1 cellular context compared by ENCODE assay signal in the genomic region with DNA sequence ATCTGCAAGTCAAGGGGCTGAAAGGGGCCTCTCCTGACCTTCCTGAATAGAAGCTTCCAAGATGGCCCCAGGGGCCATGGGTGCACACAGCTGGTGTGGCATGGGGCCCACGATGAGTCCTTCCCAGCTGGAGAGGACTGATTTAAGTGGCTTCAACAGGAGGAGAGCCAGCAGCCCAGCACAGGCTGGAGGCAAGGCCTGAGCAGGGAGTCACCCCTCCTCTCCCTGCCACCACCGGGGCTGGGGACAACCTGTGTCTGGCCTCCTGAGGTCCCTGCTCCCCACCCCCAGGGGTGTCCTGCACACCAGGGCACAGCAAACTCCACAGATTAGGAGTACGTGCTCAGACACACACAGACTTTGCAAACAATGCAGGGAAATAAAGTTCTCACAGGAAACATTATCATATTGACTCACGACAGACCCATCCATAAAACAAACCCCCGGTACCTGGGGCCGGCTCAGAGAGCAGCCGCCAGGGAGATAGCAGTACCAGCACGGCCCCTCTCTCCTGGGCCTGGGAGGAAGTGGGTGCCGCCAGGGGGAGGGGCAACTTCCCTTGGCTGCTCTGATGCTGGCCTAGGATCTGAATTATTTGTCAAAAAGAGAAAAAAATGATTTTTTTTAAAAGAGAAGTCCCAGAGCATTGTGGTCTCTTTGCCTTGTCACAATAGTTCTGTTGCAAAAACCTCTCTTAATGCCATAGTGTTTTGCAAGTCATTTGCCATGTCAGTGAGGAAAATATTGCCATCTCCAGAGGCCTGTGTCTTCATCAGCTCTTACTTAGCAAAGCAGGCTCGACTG.
TF ChIP-seq lines count a peak whose summit lies in the region.

No MANE protein-coding gene starts in this region.

TF ChIP-seq in HepG2, 621 proteins besides CTCF, POLR2A, EP300 and RAD21 (continued from another document and continues in another):
- TF ChIP-seq, protein P1, sequence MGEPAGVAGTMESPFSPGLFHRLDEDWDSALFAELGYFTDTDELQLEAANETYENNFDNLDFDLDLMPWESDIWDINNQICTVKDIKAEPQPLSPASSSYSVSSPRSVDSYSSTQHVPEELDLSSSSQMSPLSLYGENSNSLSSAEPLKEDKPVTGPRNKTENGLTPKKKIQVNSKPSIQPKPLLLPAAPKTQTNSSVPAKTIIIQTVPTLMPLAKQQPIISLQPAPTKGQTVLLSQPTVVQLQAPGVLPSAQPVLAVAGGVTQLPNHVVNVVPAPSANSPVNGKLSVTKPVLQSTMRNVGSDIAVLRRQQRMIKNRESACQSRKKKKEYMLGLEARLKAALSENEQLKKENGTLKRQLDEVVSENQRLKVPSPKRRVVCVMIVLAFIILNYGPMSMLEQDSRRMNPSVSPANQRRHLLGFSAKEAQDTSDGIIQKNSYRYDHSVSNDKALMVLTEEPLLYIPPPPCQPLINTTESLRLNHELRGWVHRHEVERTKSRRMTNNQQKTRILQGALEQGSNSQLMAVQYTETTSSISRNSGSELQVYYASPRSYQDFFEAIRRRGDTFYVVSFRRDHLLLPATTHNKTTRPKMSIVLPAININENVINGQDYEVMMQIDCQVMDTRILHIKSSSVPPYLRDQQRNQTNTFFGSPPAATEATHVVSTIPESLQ (CRISPR knock-in tag; conservative IDR thresholded peaks at IDR 0.05), result no peak
- TF ChIP-seq ZMYM3 (CRISPR knock-in tag; IDR thresholded peaks at IDR 0.05) (peak; percentile 80), NR2F1 (CRISPR knock-in tag; IDR thresholded peaks at IDR 0.05) (no peak), KDM5B (CRISPR knock-in tag; IDR thresholded peaks at IDR 0.05; ENCODE audit: borderline replicate concordance) (peak; percentile 56; the same call in 1 of the 2 replicates), ATF7-NPFF (CRISPR knock-in tag; IDR thresholded peaks at IDR 0.05; ENCODE audit: low read depth) (no peak; the same call in 1 of the 2 replicates), ZNF746 (CRISPR knock-in tag; IDR thresholded peaks at IDR 0.05) (peak; percentile 74; the same call in 1 of the 2 replicates), ZBTB38 (CRISPR knock-in tag; IDR thresholded peaks at IDR 0.05) (peak; percentile 89), ZNF580 (CRISPR knock-in tag; IDR thresholded peaks at IDR 0.05; ENCODE audit: borderline replicate concordance, low read depth) (peak; percentile 57; the same call in 1 of the 2 replicates), PPARG (CRISPR knock-in tag; conservative IDR thresholded peaks at IDR 0.05) (no peak), BORCS8-MEF2B (CRISPR knock-in tag; IDR thresholded peaks at IDR 0.05) (no peak), RXRB (CRISPR knock-in tag; IDR thresholded peaks at IDR 0.05; ENCODE audit: borderline replicate concordance) (peak; percentile 87), THRA (CRISPR knock-in tag; IDR thresholded peaks at IDR 0.05; ENCODE audit: borderline replicate concordance) (peak; percentile 19; the same call in 1 of the 2 replicates), ZNF292 (CRISPR knock-in tag; IDR thresholded peaks at IDR 0.05; ENCODE audit: borderline replicate concordance, low read depth) (peak; percentile 95), FOXP1 (IDR thresholded peaks at IDR 0.05) (no peak), FOXP1 (CRISPR knock-in tag; IDR thresholded peaks at IDR 0.05) (peak; percentile 64; the same call in 1 of the 2 replicates), TEAD2 (CRISPR knock-in tag; IDR thresholded peaks at IDR 0.05) (no peak), SP5 (CRISPR knock-in tag; IDR thresholded peaks at IDR 0.05; ENCODE audit: borderline replicate concordance, low read depth) (no peak; the same call in 1 of the 2 replicates), HDAC2 (CRISPR knock-in tag; IDR thresholded peaks at IDR 0.05) (peak; percentile 62), NR2F6 (IDR thresholded peaks at IDR 0.05) (no peak), NR2F6 (CRISPR knock-in tag; IDR thresholded peaks at IDR 0.05) (peak; percentile 69), BRD4 (CRISPR knock-in tag; IDR thresholded peaks at IDR 0.05) (peak; percentile 68; the same call in 1 of the 2 replicates), FOXK1 (CRISPR knock-in tag; IDR thresholded peaks at IDR 0.05; ENCODE audit: borderline replicate concordance, low read depth) (0 out of 2 replicates have a peak, but pooled peaks have one; percentile 9), ZNF331 (CRISPR knock-in tag; IDR thresholded peaks at IDR 0.05) (0 out of 2 replicates have a peak, but pooled peaks have one; percentile 8), ZNF503 (CRISPR knock-in tag; IDR thresholded peaks at IDR 0.05) (no peak; the same call in 1 of the 2 replicates), WIZ (CRISPR knock-in tag; IDR thresholded peaks at IDR 0.05) (0 out of 2 replicates have a peak, but pooled peaks have one; percentile 69), SNAI1 (CRISPR knock-in tag; IDR thresholded peaks at IDR 0.05; ENCODE audit: borderline replicate concordance) (no peak), NONO (IDR thresholded peaks at IDR 0.05) (no peak), NONO (CRISPR knock-in tag; conservative IDR thresholded peaks at IDR 0.05) (peak; percentile 69; the same call in 1 of the 2 replicates), AHDC1 (CRISPR knock-in tag; IDR thresholded peaks at IDR 0.05; ENCODE audit: borderline replicate concordance) (peak; percentile 77; the same call in 1 of the 2 replicates), FOXP4 (CRISPR knock-in tag; IDR thresholded peaks at IDR 0.05) (peak; percentile 59; the same call in 1 of the 2 replicates), MED8 (CRISPR knock-in tag; IDR thresholded peaks at IDR 0.05; ENCODE audit: insufficient replicate concordance) (peak; percentile 85), ZNF18 (CRISPR knock-in tag; IDR thresholded peaks at IDR 0.05; ENCODE audit: insufficient replicate concordance) (peak; percentile 83), RXRA (CRISPR knock-in tag; IDR thresholded peaks at IDR 0.05) (peak; percentile 57; the same call in 1 of the 2 replicates)
- TF ChIP-seq, protein P2, sequence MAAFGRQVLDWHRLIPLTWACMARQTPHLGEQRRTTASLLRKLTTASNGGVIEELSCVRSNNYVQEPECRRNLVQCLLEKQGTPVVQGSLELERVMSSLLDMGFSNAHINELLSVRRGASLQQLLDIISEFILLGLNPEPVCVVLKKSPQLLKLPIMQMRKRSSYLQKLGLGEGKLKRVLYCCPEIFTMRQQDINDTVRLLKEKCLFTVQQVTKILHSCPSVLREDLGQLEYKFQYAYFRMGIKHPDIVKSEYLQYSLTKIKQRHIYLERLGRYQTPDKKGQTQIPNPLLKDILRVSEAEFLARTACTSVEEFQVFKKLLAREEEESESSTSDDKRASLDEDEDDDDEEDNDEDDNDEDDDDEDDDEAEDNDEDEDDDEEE (CRISPR knock-in tag; IDR thresholded peaks at IDR 0.05), result peak; percentile 21; the same call in 1 of the 2 replicates
- TF ChIP-seq, protein P3, sequence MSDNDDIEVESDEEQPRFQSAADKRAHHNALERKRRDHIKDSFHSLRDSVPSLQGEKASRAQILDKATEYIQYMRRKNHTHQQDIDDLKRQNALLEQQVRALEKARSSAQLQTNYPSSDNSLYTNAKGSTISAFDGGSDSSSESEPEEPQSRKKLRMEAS (IDR thresholded peaks at IDR 0.05), result peak; percentile 56
- TF ChIP-seq, protein P4, sequence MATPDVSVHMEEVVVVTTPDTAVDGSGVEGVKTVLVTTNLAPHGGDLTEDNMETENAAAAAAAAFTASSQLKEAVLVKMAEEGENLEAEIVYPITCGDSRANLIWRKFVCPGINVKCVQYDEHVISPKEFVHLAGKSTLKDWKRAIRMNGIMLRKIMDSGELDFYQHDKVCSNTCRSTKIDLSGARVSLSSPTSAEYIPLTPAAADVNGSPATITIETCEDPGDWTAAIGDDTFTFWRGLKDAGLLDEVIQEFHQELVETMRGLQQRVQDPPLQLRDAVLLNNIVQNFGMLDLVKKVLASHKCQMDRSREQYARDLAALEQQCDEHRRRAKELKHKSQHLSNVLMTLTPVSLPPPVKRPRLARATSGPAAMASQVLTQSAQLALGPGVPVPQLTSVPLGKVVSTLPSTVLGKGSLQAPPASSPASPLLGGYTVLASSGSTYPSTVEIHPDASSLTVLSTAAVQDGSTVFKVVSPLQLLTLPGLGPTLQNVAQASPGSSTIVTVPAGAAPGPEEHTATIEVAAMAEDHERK (CRISPR knock-in tag; IDR thresholded peaks at IDR 0.05; ENCODE audit: low read depth), result no peak
- TF ChIP-seq, protein P5, sequence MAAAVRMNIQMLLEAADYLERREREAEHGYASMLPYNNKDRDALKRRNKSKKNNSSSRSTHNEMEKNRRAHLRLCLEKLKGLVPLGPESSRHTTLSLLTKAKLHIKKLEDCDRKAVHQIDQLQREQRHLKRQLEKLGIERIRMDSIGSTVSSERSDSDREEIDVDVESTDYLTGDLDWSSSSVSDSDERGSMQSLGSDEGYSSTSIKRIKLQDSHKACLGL (CRISPR knock-in tag; IDR thresholded peaks at IDR 0.05), result no peak
